ENCODE assay signal across 9 cellular contexts in the genomic region with DNA sequence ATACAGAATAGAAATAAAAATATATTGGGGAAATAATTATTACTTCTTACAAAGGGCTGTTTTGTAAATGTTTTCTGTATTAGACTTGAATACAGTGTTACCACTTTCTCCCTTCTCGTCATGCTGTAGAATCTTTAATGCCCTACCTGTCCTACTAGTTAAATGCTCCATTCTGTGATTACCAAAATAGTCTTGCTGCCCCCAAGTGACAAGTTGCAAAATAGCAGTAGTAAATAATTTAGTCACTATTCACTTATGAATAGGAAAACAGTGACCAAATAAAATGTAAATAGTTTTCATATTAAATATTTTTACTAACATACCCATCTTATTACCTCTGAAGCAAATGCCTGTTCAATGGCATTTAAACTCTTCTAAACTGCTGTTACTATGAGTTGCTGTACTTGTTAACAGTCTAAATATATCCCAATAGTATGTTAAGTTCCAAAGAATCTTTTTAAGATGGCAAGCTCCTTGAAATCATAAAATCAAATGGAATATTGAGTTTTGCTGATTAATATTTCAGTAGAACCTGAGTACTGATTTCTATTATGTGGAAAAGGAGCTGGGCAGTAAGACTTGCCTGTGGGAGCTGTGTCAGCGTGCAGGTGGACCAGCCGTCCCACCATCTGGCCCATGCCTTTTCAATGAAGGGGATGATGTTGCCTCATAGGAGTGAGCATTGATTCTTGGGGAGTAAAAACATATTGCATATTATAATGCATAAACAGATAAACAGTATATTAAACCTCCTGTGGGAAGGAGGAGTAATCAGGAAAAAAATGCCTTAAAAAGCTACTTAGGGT. TPM values are rescaled to one million over a fixed set of nuclear protein-coding genes. Genes with fewer than 3 reads are reported as not detected.
A peak's percentile ranks its signal among the peaks of the same experiment; 100 is the strongest.
DNase-seq lines count a peak whose midpoint lies in the region; ATAC-seq, FAIRE-seq and TF ChIP-seq lines count a peak whose summit lies in the region.
"Had no signal": no experiment of that assay in that cellular context is flagged by ENCODE, and none has a peak within 500 bp of the region (broad histone marks: within the 10 kb centered on the region; RNA-seq: fewer than 3 reads in every experiment).

No MANE protein-coding gene starts in this region.

- intact Hi-C loops in psoas muscle (cut with DNase I): loop anchor here (2.0 to 5.0 kb wide), 3 partner anchors 181 to 513 kb away; no protein-coding TSS in a partner anchor

- H3K9me3 ChIP-seq in psoas muscle: no peaks in the 10 kb centered on the region

- no peak overlapping the region for H3K27ac ChIP-seq in psoas muscle

- H3K36me3 ChIP-seq in psoas muscle (ENCODE audit: insufficient read depth in 1 of 2, low read depth in 1 of 2): peaks cover 0 to 60% of the 10 kb centered on the region in 2 donors

- ATAC-seq in psoas muscle (peak in 2 of 4 donors; percentile 59 to 73), HG03439 (IDR thresholded peaks at IDR 0.05; ENCODE audit: unreplicated experiment) (no peak), GM19395 (IDR thresholded peaks at IDR 0.05; ENCODE audit: unreplicated experiment) (no peak)

- FAIRE-seq in A204.1 (lab: Jason Lieb, UNC) (peak; percentile 89), endometrium (lab: Jason Lieb, UNC) (peak; percentile 79)

- no peaks in the 10 kb centered on the region for H3K27me3 ChIP-seq in psoas muscle (ENCODE audit: insufficient read depth in 3 of 3, low read length in 2 of 3)

- H3K4me1 ChIP-seq in psoas muscle: no peaks in the 10 kb centered on the region

- whole genome bisulfite sequencing in psoas muscle, 3 donors: 71 to 84% (median 72%) methylated on average over 3 of the region's 3 CpGs

- no peak overlapping the region for H3K4me3 ChIP-seq in psoas muscle

- peak; percentile 47 for DNase-seq in EH (ENCODE audit: low read depth)
- peak; percentile 43 for DNase-seq in NCI-H69 (lab: John Stamatoyannopoulos, UW)
- no peak for DNase-seq in psoas muscle
- no peak for DNase-seq in midbrain (lab: John Stamatoyannopoulos, UW)

- peak; percentile 49 for TF ChIP-seq CTCF in psoas muscle (IDR thresholded peaks at IDR 0.05)

RNA-seq across cellular contexts. Expression of a gene that starts 18.1 kb away (rescaled TPM):
- total RNA-seq in psoas muscle: not detected
- under 1 TPM; 0.03 to 0.04 (median 0.04) TPM for polyA plus RNA-seq in psoas muscle
- total RNA-seq: subcutaneous adipose tissue had no signal

Comparison
In these comparisons a context has a peak if more than half of its experiments do, and no peak if none do; other contexts are left out.
1. DNase-seq: peak in EH (single experiment) and NCI-H69 (single experiment); none in psoas muscle (0 of 2) and midbrain (single experiment).